Comparison of ENCODE assay signal across 25 cellular contexts in the genomic region with DNA sequence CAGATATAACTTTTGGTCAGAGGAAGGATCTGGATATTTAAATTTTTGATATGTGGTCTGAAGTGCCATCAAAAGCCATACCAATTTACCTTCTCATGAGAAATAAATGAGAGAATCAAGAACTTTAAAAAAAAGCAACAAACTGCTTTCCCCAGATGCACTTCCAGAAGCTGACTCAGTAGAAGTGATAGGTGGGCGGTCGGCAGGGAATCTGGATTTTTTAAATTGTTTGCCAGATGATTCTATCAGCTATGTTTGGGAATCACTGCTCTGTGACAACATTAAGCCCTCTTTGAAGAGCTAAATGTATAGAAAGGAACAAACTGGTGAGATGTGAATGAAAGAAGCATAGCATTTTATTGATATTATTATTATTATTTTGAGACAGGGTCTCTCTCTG. TPM values are rescaled to one million over a fixed set of nuclear protein-coding genes. Genes with fewer than 3 reads are reported as not detected.
DNase-seq lines count a peak whose midpoint lies in the region; ATAC-seq and TF ChIP-seq lines count a peak whose summit lies in the region.
"Had no signal": no experiment of that assay in that cellular context is flagged by ENCODE, and none has a peak within 500 bp of the region (broad histone marks: within the 10 kb centered on the region; RNA-seq: fewer than 3 reads in every experiment).

No MANE protein-coding gene starts in this region.

- H3K9me3 Mint-ChIP-seq in activated CD4-positive, alpha-beta T cell treated with anti-CD3 and anti-CD28 coated beads, Interleukin-2, amount 10 ng/mL, durations not matched to agents 7 days and 5 days: peaks cover 3% of the 10 kb centered on the region
- H3K9me3 Mint-ChIP-seq: CD8-positive, alpha-beta memory T cell; HFFc6 had no signal

- peaks cover 83% of the 10 kb centered on the region for H3K79me2 ChIP-seq in mammary epithelial cell (ENCODE audit: insufficient read depth, low read length)

- intact Hi-C loops in mammary epithelial cell (cut with micrococcal nuclease): no loop called here

- CTCF ChIA-PET in HEK293 (lab: Yijun Ruan, JAX) (no interaction called here), mammary epithelial cell (lab: Charles Lee; ENCODE audit: low non-redundant PET) (interaction anchor here (1.0 kb wide), 1 partner anchor 74 kb away, joined by 6 read pairs; no protein-coding TSS in a partner anchor)
- CTCF ChIA-PET in activated CD4-positive, alpha-beta T cell treated with anti-CD3 and anti-CD28 coated beads, Interleukin-2, amount 10 ng/mL, durations not matched to agents 7 days and 5 days (lab: Charles Lee): no interaction called here

- no peaks in the 10 kb centered on the region for H3K36me3 ChIP-seq in BLaER1 treated with 17β-estradiol and CSF1 and Interleukin-3, amounts not matched to agents 10 nM and 100 nM
- H3K36me3 ChIP-seq in HEK293 (ENCODE audit: control insufficient read depth in 2 of 2, insufficient read depth in 1 of 2, low read length in 2 of 2): no peaks in the 10 kb centered on the region
- H3K36me3 ChIP-seq in mammary epithelial cell (ENCODE audit: insufficient read depth, low read length): peaks cover 9% of the 10 kb centered on the region
- H3K36me3 ChIP-seq: MG63, SJCRH30 had no signal

- no peak overlapping the region for H3K27ac Mint-ChIP-seq in activated CD4-positive, alpha-beta T cell treated with anti-CD3 and anti-CD28 coated beads, Interleukin-2, amount 10 ng/mL, durations not matched to agents 7 days and 5 days
- H3K27ac Mint-ChIP-seq: CD8-positive, alpha-beta memory T cell; HFFc6 had no signal

- TF ChIP-seq CTCF in HEK293 (tag by site-specific recombination; IDR thresholded peaks at IDR 0.05) (no peak), mammary epithelial cell (conservative IDR thresholded peaks at IDR 0.05 in 1 of 2, IDR thresholded peaks at IDR 0.05 in 1 of 2; ENCODE audit: extremely low read depth in 1 of 2, insufficient read depth in 1 of 2, low read depth in 1 of 2, low read length in 2 of 2) (no peak)

- H3K27me3 ChIP-seq in BLaER1 treated with 17β-estradiol and CSF1 and Interleukin-3, amounts not matched to agents 10 nM and 100 nM: no peaks in the 10 kb centered on the region
- no peaks in the 10 kb centered on the region for H3K27me3 ChIP-seq in mammary epithelial cell (ENCODE audit: insufficient read depth, low read length)
- H3K27me3 ChIP-seq: MG63, SJCRH30 had no signal

- H3K4me1 Mint-ChIP-seq in activated CD4-positive, alpha-beta T cell treated with anti-CD3 and anti-CD28 coated beads, Interleukin-2, amount 10 ng/mL, durations not matched to agents 7 days and 5 days: peaks cover 20% of the 10 kb centered on the region

- no peaks in the 10 kb centered on the region for H4K20me1 ChIP-seq in BLaER1 treated with 17β-estradiol and CSF1 and Interleukin-3, amounts not matched to agents 10 nM and 100 nM
- H4K20me1 ChIP-seq in mammary epithelial cell (ENCODE audit: insufficient read depth, low read length): no peaks in the 10 kb centered on the region

- peaks cover 0 to 4% (median 0%) of the 10 kb centered on the region in 11 experiments; a peak in 3 of 22 replicates for H3K9me3 ChIP-seq in BLaER1 treated with 17β-estradiol and CSF1 and Interleukin-3, amounts not matched to agents 10 nM and 100 nM (replicated peaks in 1 of 11)
- H3K9me3 ChIP-seq in HEK293 (ENCODE audit: control insufficient read depth, insufficient read depth, low read depth, low read length): no peaks in the 10 kb centered on the region
- no peaks in the 10 kb centered on the region for H3K9me3 ChIP-seq in mammary epithelial cell (replicated peaks; ENCODE audit: insufficient read depth, low read length)
- H3K9me3 ChIP-seq: MG63, SJCRH30 had no signal

- H3K4me3 ChIP-seq in BLaER1 treated with 17β-estradiol and CSF1 and Interleukin-3, amounts not matched to agents 10 nM and 100 nM: no peak overlapping the region
- H3K4me3 ChIP-seq in HEK293 (ENCODE audit: low read depth, low read length): no peak overlapping the region
- H3K4me3 ChIP-seq in mammary epithelial cell (replicated peaks in 1 of 3; ENCODE audit: insufficient read depth in 1 of 3, low read depth in 2 of 3, low read length in 3 of 3): no peak overlapping the region
- H3K4me3 ChIP-seq: MG63, SJCRH30 had no signal

- no TSS peak for BruUV-seq in mammary epithelial cell (replicated peaks; lab: Mats Ljungman, UMichigan)

- POLR2A ChIA-PET in HEK293 (lab: Yijun Ruan, JAX): no interaction called here
- POLR2A ChIA-PET in activated CD4-positive, alpha-beta T cell treated with anti-CD3 and anti-CD28 coated beads, Interleukin-2, amount 10 ng/mL, durations not matched to agents 7 days and 5 days (lab: Charles Lee): no interaction called here

- peaks cover 3% of the 10 kb centered on the region for H3K36me3 Mint-ChIP-seq in activated CD4-positive, alpha-beta T cell treated with anti-CD3 and anti-CD28 coated beads, Interleukin-2, amount 10 ng/mL, durations not matched to agents 7 days and 5 days (ENCODE audit: low read depth)
- H3K36me3 Mint-ChIP-seq: CD8-positive, alpha-beta memory T cell had no signal

- H3K27me3 Mint-ChIP-seq in activated CD4-positive, alpha-beta T cell treated with anti-CD3 and anti-CD28 coated beads, Interleukin-2, amount 10 ng/mL, durations not matched to agents 7 days and 5 days: peaks cover 3% of the 10 kb centered on the region

- H3K4me3 Mint-ChIP-seq in activated CD4-positive, alpha-beta T cell treated with anti-CD3 and anti-CD28 coated beads, Interleukin-2, amount 10 ng/mL, durations not matched to agents 7 days and 5 days: no peak overlapping the region
- H3K4me3 Mint-ChIP-seq: CD8-positive, alpha-beta memory T cell; HFFc6 had no signal

- H3K4me1 ChIP-seq in BLaER1 treated with 17β-estradiol and CSF1 and Interleukin-3, amounts not matched to agents 10 nM and 100 nM: peaks cover 22 to 55% (median 51%) of the 10 kb centered on the region in 10 experiments
- H3K4me1 ChIP-seq in HEK293 (ENCODE audit: control insufficient read depth, insufficient read depth, low read length) (peaks cover 9% of the 10 kb centered on the region; the same call in 1 of the 2 replicates), mammary epithelial cell (ENCODE audit: insufficient read depth, low read length) (peaks cover 81% of the 10 kb centered on the region)

- no peak for ATAC-seq in HG03521 (IDR thresholded peaks at IDR 0.05; ENCODE audit: unreplicated experiment)

- no peak overlapping the region for H3K9ac ChIP-seq in BLaER1 treated with 17β-estradiol and CSF1 and Interleukin-3, amounts not matched to agents 10 nM and 100 nM
- H3K9ac ChIP-seq in mammary epithelial cell (ENCODE audit: insufficient read depth, low read length): peak overlapping the region; percentile 92

- peak overlapping the region in 9 of 11 experiments; percentile 25 to 91 (median 65); a peak in 18 of 22 replicates for H3K4me2 ChIP-seq in BLaER1 treated with 17β-estradiol and CSF1 and Interleukin-3, amounts not matched to agents 10 nM and 100 nM
- peak overlapping the region; percentile 45 for H3K4me2 ChIP-seq in mammary epithelial cell (ENCODE audit: insufficient read depth, low read depth, low read length)

- dilution Hi-C loops in mammary epithelial cell (cut with HindIII; ENCODE audit: low sequenced_read_pairs): no loop called here

- H3K27ac ChIP-seq in BLaER1 treated with 17β-estradiol and CSF1 and Interleukin-3, amounts not matched to agents 10 nM and 100 nM: peak overlapping the region in 6 of 11 experiments; percentile 96 to 99 (median 96); a peak in 10 of 22 replicates
- H3K27ac ChIP-seq in HEK293 (ENCODE audit: extremely low read depth, low read depth, low read length): no peak overlapping the region
- peak overlapping the region; percentile 99 for H3K27ac ChIP-seq in mammary epithelial cell (ENCODE audit: insufficient read depth, low read depth, low read length)
- H3K27ac ChIP-seq: C4-2B, SJCRH30 had no signal

- DNase-seq in mammary epithelial cell (no peak), kidney glomerular epithelial cell (lab: John Stamatoyannopoulos, UW) (peak; percentile 26), SW 1271 (lab: John Stamatoyannopoulos, UW) (no peak)
- no peak for DNase-seq in activated CD4-positive, alpha-beta T cell treated with anti-CD3 and anti-CD28 coated beads for 48 hours
- DNase-seq in activated CD4-positive, alpha-beta T cell treated with anti-CD3 and anti-CD28 coated beads, Interleukin-2, amount 10 ng/mL, durations not matched to agents 7 days and 5 days: no peak
- DNase-seq: AML-193; Calu3; CD8-positive, alpha-beta memory T cell; DMS53; HFFc6; Kasumi-1; MG63; NCI-H1417; NCI-H1694 treated with DMSO at 0.1 percent for 48 hours; NCI-H2081 treated with DMSO at 0.1 percent for 48 hours; NCI-H2171 treated with DMSO at 0.1 percent for 48 hours; NCI-H526 treated with DMSO at 0.1 percent for 48 hours; OCI-M1; SJCRH30 had no signal

- WGBS in mammary epithelial cell (ENCODE audit: low coverage, missing lambda C conversion rate): 6% methylated on average over 2 of the region's 2 CpGs

- no peak overlapping the region for H2AFZ ChIP-seq in mammary epithelial cell (ENCODE audit: low read depth, low read length)

- in situ Hi-C loops in mammary epithelial cell (cut with MboI; ENCODE audit: low sequenced_read_pairs in 2 of 2): no loop called here

TF ChIP-seq in HEK293, 187 proteins besides CTCF, POLR2A, EP300 and RAD21:
- no peak for TF ChIP-seq ZNF701 (tag by site-specific recombination; IDR thresholded peaks at IDR 0.05)
- TF ChIP-seq ZBTB8A (tag by site-specific recombination; IDR thresholded peaks at IDR 0.05): no peak
- peak; percentile 67 for TF ChIP-seq ZBTB20 (tag by site-specific recombination; IDR thresholded peaks at IDR 0.05)

RNA-seq across cellular contexts. Expression of gene CDH3, which starts 19.2 kb away (rescaled TPM):
- 100 to 1,000 TPM; 628 to 995 TPM for total RNA-seq in mammary epithelial cell
- 560 TPM for polyA plus RNA-seq in mammary epithelial cell
- polyA minus RNA-seq in mammary epithelial cell: 703 TPM
- under 1 TPM in 1 of 2 experiments, not detected in 1; 0.31 TPM for total RNA-seq in activated CD4-positive, alpha-beta T cell treated with anti-CD3 and anti-CD28 coated beads, Interleukin-2, amount 10 ng/mL, durations not matched to agents 7 days and 5 days
- total RNA-seq: CD8-positive, alpha-beta memory T cell; H4 had no signal
- polyA plus RNA-seq: AG04450 had no signal

Comparison
In these comparisons a context has a peak if more than half of its experiments do, and no peak if none do; other contexts are left out.
1. RNA of gene CDH3, which starts 19.2 kb away (total RNA-seq): 628 to 995 TPM in mammary epithelial cell; 0.31 TPM in activated CD4-positive, alpha-beta T cell treated with anti-CD3 and anti-CD28 coated beads, Interleukin-2, amount 10 ng/mL, durations not matched to agents 7 days and 5 days; every median in the first group is over 100 times any median in the second.